Comparison of ENCODE assay signal across 14 cellular contexts in the genomic region with DNA sequence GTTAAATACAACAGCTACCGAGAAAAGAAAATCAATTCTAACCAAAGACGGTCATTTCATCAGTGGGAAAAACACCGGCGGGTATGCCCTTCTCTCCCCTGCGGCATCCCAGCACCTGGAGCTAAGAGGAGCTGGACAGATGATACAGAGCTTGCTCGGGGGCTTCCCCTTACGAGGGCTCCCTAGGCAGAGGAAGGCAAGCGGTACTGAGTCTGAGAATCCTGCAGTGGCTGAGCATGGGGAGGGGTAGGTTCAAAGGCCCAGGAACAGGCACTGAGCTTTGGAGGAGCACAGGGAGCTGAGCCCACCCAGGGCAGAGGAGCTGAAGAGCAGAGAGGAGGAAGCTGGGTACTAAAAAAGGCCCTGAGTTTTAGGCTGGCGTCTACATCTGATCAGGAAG. TPM values are rescaled to one million over a fixed set of nuclear protein-coding genes. Genes with fewer than 3 reads are reported as not detected.
A peak's percentile ranks its signal among the peaks of the same experiment; 100 is the strongest.
DNase-seq lines count a peak whose midpoint lies in the region; ATAC-seq, FAIRE-seq and TF ChIP-seq lines count a peak whose summit lies in the region.
"Had no signal": no experiment of that assay in that cellular context is flagged by ENCODE, and none has a peak within 500 bp of the region (broad histone marks: within the 10 kb centered on the region; RNA-seq: fewer than 3 reads in every experiment).

No MANE protein-coding gene starts in this region.

- H3K9me2 ChIP-seq in Loucy (replicated peaks; ENCODE audit: low read depth, low read length): no peaks in the 10 kb centered on the region

- H3K4me1 ChIP-seq in Loucy (ENCODE audit: insufficient read depth, low read length, poor library complexity, severe bottlenecking) (peaks cover 13% of the 10 kb centered on the region), sigmoid colon (peaks cover 0 to 86% (median 62%) of the 10 kb centered on the region in 4 donors), left lung (peaks cover 23 to 69% of the 10 kb centered on the region in 2 donors)

- TF ChIP-seq CTCF in Loucy (conservative IDR thresholded peaks at IDR 0.05; ENCODE audit: low read length) (no peak), sigmoid colon (IDR thresholded peaks at IDR 0.05) (no peak), left lung (IDR thresholded peaks at IDR 0.05) (no peak)

- no peak for TF ChIP-seq EP300 in sigmoid colon (IDR thresholded peaks at IDR 0.05)

- peaks cover 100% of the 10 kb centered on the region for H3K79me2 ChIP-seq in Loucy (ENCODE audit: insufficient read depth, low read length)

- peaks cover 79% of the 10 kb centered on the region for H3K4me1 Mint-ChIP-seq in central memory CD8-positive, alpha-beta T cell

- peak overlapping the region in 2 of 4 donors; percentile 59 to 63 for H3K27ac ChIP-seq in sigmoid colon
- peak overlapping the region in 1 of 2 donors; percentile 6 for H3K27ac ChIP-seq in left lung
- H3K27ac ChIP-seq: KMS-11, prostate gland had no signal

- WGBS in sigmoid colon, 2 donors: 77 to 90% methylated on average over 9 of the region's 9 CpGs

- peaks cover 72% of the 10 kb centered on the region for H4K20me1 ChIP-seq in Loucy (ENCODE audit: insufficient read depth, low read length, poor library complexity, severe bottlenecking)

- no peak overlapping the region for H3K4me3 ChIP-seq in Loucy (ENCODE audit: low read length, poor library complexity, severe bottlenecking)
- no peak overlapping the region for H3K4me3 ChIP-seq in sigmoid colon
- no peak overlapping the region for H3K4me3 ChIP-seq in left lung
- H3K4me3 ChIP-seq: prostate gland, testis had no signal

- H2AFZ ChIP-seq in Loucy (ENCODE audit: low read length): no peak overlapping the region

- H3K27ac Mint-ChIP-seq in central memory CD8-positive, alpha-beta T cell (ENCODE audit: low read depth): peak overlapping the region; percentile 95

- H3K27me3 ChIP-seq in Loucy (ENCODE audit: insufficient read depth, low read length, poor library complexity, severe bottlenecking): no peaks in the 10 kb centered on the region
- no peaks in the 10 kb centered on the region for H3K27me3 ChIP-seq in sigmoid colon
- no peaks in the 10 kb centered on the region for H3K27me3 ChIP-seq in left lung
- H3K27me3 ChIP-seq: testis had no signal

- H3K27me3 Mint-ChIP-seq in central memory CD8-positive, alpha-beta T cell: no peaks in the 10 kb centered on the region

- TF ChIP-seq POLR2A in sigmoid colon (IDR thresholded peaks at IDR 0.05): no peak

- no peak overlapping the region for H3K9ac ChIP-seq in Loucy (ENCODE audit: low read depth, low read length, poor library complexity, severe bottlenecking)
- H3K9ac ChIP-seq: KMS-11 had no signal

- intact Hi-C loops in sigmoid colon (cut with DNase I) (no loop called here), left lung (cut with DNase I) (no loop called here)

- no peak for DNase-seq in activated CD4-positive, CD25-positive, alpha-beta regulatory T cell treated with anti-CD3 and anti-CD28 coated beads, Interleukin-2, amount 50 U/mL, for 72 hours
- no peak for DNase-seq in central memory CD8-positive, alpha-beta T cell (ENCODE audit: low spot score in 2 of 2)
- DNase-seq in sigmoid colon (peak; percentile 50), left lung (no peak), urothelium cell line (ENCODE audit: low spot score) (no peak)
- no peak for DNase-seq in activated effector memory CD4-positive, alpha-beta T cell treated with anti-CD3 and anti-CD28 coated beads, Interleukin-2, amount 50 U/mL, for 16 hours
- DNase-seq: kidney glomerular epithelial cell, testis had no signal

- H3F3A ChIP-seq in Loucy (ENCODE audit: low read depth): no peaks in the 10 kb centered on the region

- peak overlapping the region; percentile 85 for H3K4me3 Mint-ChIP-seq in central memory CD8-positive, alpha-beta T cell

- H3K36me3 Mint-ChIP-seq in central memory CD8-positive, alpha-beta T cell (ENCODE audit: insufficient read depth): peaks cover 13% of the 10 kb centered on the region

- ATAC-seq in activated CD4-positive, CD25-positive, alpha-beta regulatory T cell treated with anti-CD3 and anti-CD28 coated beads, Interleukin-2, amount 50 U/mL, for 24 hours: peak; percentile 19 to 48
- no peak for ATAC-seq in central memory CD8-positive, alpha-beta T cell (replicated peaks; ENCODE audit: extremely low read depth, poor library complexity, severe bottlenecking)
- ATAC-seq in left lung: no peak

- H3K36me3 ChIP-seq in Loucy (ENCODE audit: insufficient read depth, low read length): peaks cover 4% of the 10 kb centered on the region; the same call in 1 of the 2 replicates
- no peaks in the 10 kb centered on the region for H3K36me3 ChIP-seq in sigmoid colon
- H3K36me3 ChIP-seq in left lung: no peaks in the 10 kb centered on the region
- H3K36me3 ChIP-seq: prostate gland had no signal

- FAIRE-seq in urothelium cell line (lab: Jason Lieb, UNC): no peak
- FAIRE-seq: A204.1, bronchial epithelial cell had no signal

- no peaks in the 10 kb centered on the region for H3K9me3 ChIP-seq in Loucy (ENCODE audit: insufficient read depth, low read depth, low read length)
- H3K9me3 ChIP-seq in sigmoid colon: no peaks in the 10 kb centered on the region
- no peaks in the 10 kb centered on the region for H3K9me3 ChIP-seq in left lung
- H3K9me3 ChIP-seq: prostate gland, testis had no signal

- no peaks in the 10 kb centered on the region for H3K9me3 Mint-ChIP-seq in central memory CD8-positive, alpha-beta T cell

- peak overlapping the region; percentile 15 for H3K4me2 ChIP-seq in Loucy (ENCODE audit: low read depth, low read length, poor library complexity, severe bottlenecking)
- H3K4me2 ChIP-seq: KMS-11 had no signal

RNA-seq across cellular contexts. Expression of gene STK24, which starts 12.7 kb away (rescaled TPM):
- 10 to 100 TPM; 59.7 to 78.9 (median 64.4) TPM for total RNA-seq in sigmoid colon
- 100 to 1,000 TPM; 104 to 200 (median 118) TPM for polyA plus RNA-seq in sigmoid colon
- total RNA-seq in left lung: 10 to 100 TPM; 81.5 to 84.0 TPM

Comparison
In these comparisons a context has a peak if more than half of its experiments do, and no peak if none do; other contexts are left out.
1. ATAC-seq: peak in activated CD4-positive, CD25-positive, alpha-beta regulatory T cell treated with anti-CD3 and anti-CD28 coated beads, Interleukin-2, amount 50 U/mL, for 24 hours (2 of 2); none in central memory CD8-positive, alpha-beta T cell (single experiment) and left lung (single experiment).